In genomic region chr15:75577401-75578205, GRCh38 we compare ENCODE assay signal across 8 cellular contexts. TPM values are rescaled to one million over a fixed set of nuclear protein-coding genes. Genes with fewer than 3 reads are reported as not detected.
A peak's percentile ranks its signal among the peaks of the same experiment; 100 is the strongest.
DNase-seq lines count a peak whose midpoint lies in the region; ATAC-seq and TF ChIP-seq lines count a peak whose summit lies in the region.

No MANE protein-coding gene starts in this region.

- peaks cover 24% of the 10 kb centered on the region for H3K36me3 Mint-ChIP-seq in dendritic cell treated with granulocyte-macrophage colony-stimulating factor and Interleukin-4, amounts not matched to agents 40 ng/mL and 50 ng/mL, for 4 days (ENCODE audit: low read depth)

- 3% methylated on average over 13 of the region's 13 CpGs for WGBS in urinary bladder

- no peaks in the 10 kb centered on the region for H3K27me3 ChIP-seq in Panc1 (ENCODE audit: control insufficient read depth, insufficient read depth, low read length)

- DNase-seq in NCI-H2171 treated with DMSO at 0.1 percent for 48 hours (lab: John Stamatoyannopoulos, UW) (peak; percentile 36), NCI-H2171 (lab: John Stamatoyannopoulos, UW) (no peak), Panc1 (ENCODE audit: low read depth, low spot score) (no peak), midbrain (lab: John Stamatoyannopoulos, UW) (peak; percentile 58), T-helper 9 cell (no peak), NCI-H82 (lab: John Stamatoyannopoulos, UW) (no peak)

- peak overlapping the region; percentile 92 for H3K4me3 Mint-ChIP-seq in dendritic cell treated with granulocyte-macrophage colony-stimulating factor and Interleukin-4, amounts not matched to agents 40 ng/mL and 50 ng/mL, for 4 days

- H3K27ac ChIP-seq in Panc1 (ENCODE audit: low read length) (peak overlapping the region; percentile 95), urinary bladder (ENCODE audit: low read depth) (peak overlapping the region; percentile 2)

- H3K36me3 ChIP-seq in Panc1 (ENCODE audit: control insufficient read depth, insufficient read depth, low read length) = no peaks in the 10 kb centered on the region; the same call in 1 of the 2 replicates
- no peaks in the 10 kb centered on the region for H3K36me3 ChIP-seq in urinary bladder (ENCODE audit: insufficient read depth)

- ATAC-seq in Panc1 = peak; percentile 7; the same call in 1 of the 2 replicates

- H3K4me1 Mint-ChIP-seq in dendritic cell treated with granulocyte-macrophage colony-stimulating factor and Interleukin-4, amounts not matched to agents 40 ng/mL and 50 ng/mL, for 4 days (ENCODE audit: low read depth) = peaks cover 26% of the 10 kb centered on the region

- H3K4me1 ChIP-seq in Panc1 (ENCODE audit: control insufficient read depth, insufficient read depth, low read length) (peaks cover 16% of the 10 kb centered on the region), urinary bladder (ENCODE audit: insufficient read depth) (no peaks in the 10 kb centered on the region)

- H3K9me3 ChIP-seq in Panc1 (ENCODE audit: control insufficient read depth, insufficient read depth, low read depth, low read length) = no peaks in the 10 kb centered on the region

- TSS peak; percentile 71 for BruUV-seq in Panc1 (replicated peaks; lab: Mats Ljungman, UMichigan)

- H3K4me3 ChIP-seq in Panc1 (ENCODE audit: low read depth in 2 of 2, low read length in 2 of 2) (peak overlapping the region; percentile 86 to 98), urinary bladder (ENCODE audit: low read depth, low read length) (peak overlapping the region; percentile 95)

- peak overlapping the region; percentile 95 for H3K27ac Mint-ChIP-seq in dendritic cell treated with granulocyte-macrophage colony-stimulating factor and Interleukin-4, amounts not matched to agents 40 ng/mL and 50 ng/mL, for 4 days

- intact Hi-C loops in Panc1 (cut with micrococcal nuclease; ENCODE audit: unreplicated experiment) = no loop called here
- intact Hi-C loops in dendritic cell treated with granulocyte-macrophage colony-stimulating factor and Interleukin-4, amounts not matched to agents 40 ng/mL and 50 ng/mL, for 4 days (cut with micrococcal nuclease) = loop anchor here (5.0 kb wide), 4 partner anchors 45 to 125 kb away; partner anchors contain the start of genes SIN3A, SNUPN and SNX33

- no peaks in the 10 kb centered on the region for H3K9me3 Mint-ChIP-seq in dendritic cell treated with granulocyte-macrophage colony-stimulating factor and Interleukin-4, amounts not matched to agents 40 ng/mL and 50 ng/mL, for 4 days

- no peaks in the 10 kb centered on the region for H3K27me3 Mint-ChIP-seq in dendritic cell treated with granulocyte-macrophage colony-stimulating factor and Interleukin-4, amounts not matched to agents 40 ng/mL and 50 ng/mL, for 4 days

- no peak for TF ChIP-seq CTCF in Panc1 (IDR thresholded peaks at IDR 0.05)

- POLR2A ChIA-PET in Panc1 (lab: Charles Lee) = interaction anchor here (0.6 kb wide), 1 partner anchor 42 kb away, joined by 12 read pairs; no protein-coding TSS in a partner anchor

- in situ Hi-C loops in Panc1 (cut with HindIII; ENCODE audit: low pct_unique_long_range_greater_than_20kb, low sequenced_read_pairs) = no loop called here

- CTCF ChIA-PET in Panc1 (lab: Charles Lee) = interaction anchor here (0.5 kb wide), 1 partner anchor 18 kb away, joined by 7 read pairs; no protein-coding TSS in a partner anchor

RNA-seq across cellular contexts. Expression of gene PTPN9, which starts 1.5 kb away (rescaled TPM):
- total RNA-seq in Panc1 (2021; ENCODE audit: unreplicated experiment) (38.4 TPM), urinary bladder (26.6 TPM)
- 33.8 TPM for polyA plus RNA-seq in Panc1 (2012; ENCODE audit: insufficient read length)
- polyA plus RNA-seq in urinary bladder = 22.6 TPM

RNA-seq across cellular contexts. Expression of gene SNUPN, which starts 47.9 kb away (rescaled TPM):
- total RNA-seq in Panc1 (2021; ENCODE audit: unreplicated experiment) (52.1 TPM), urinary bladder (25.1 TPM)
- 31.4 TPM for polyA plus RNA-seq in Panc1 (2012; ENCODE audit: insufficient read length)
- 23.6 TPM for polyA plus RNA-seq in urinary bladder

Comparison
In these comparisons a context has a peak if more than half of its experiments do, and no peak if none do; other contexts are left out.
1. DNase-seq: peak in NCI-H2171 treated with DMSO at 0.1 percent for 48 hours (single experiment) and midbrain (single experiment); none in NCI-H2171 (single experiment), Panc1 (single experiment), T-helper 9 cell (single experiment) and NCI-H82 (single experiment).